ENCODE assay signal across 1 cellular context in genomic region chr3:156106721-156107373, GRCh38.
TF ChIP-seq lines count a peak whose summit lies in the region.

No MANE protein-coding gene starts in this region.

TF ChIP-seq in HCT116, 20 proteins besides CTCF, POLR2A, EP300 and RAD21 (continued from another document):
- TF ChIP-seq ZBTB33 (IDR thresholded peaks at IDR 0.05; ENCODE audit: extremely low read depth, insufficient replicate concordance, low read length) (no peak), EZH2phosphoT487 (IDR thresholded peaks at IDR 0.05; ENCODE audit: borderline replicate concordance) (no peak), EGR1 (IDR thresholded peaks at IDR 0.05; ENCODE audit: low read depth) (no peak), ATF3 (IDR thresholded peaks at IDR 0.05) (no peak), JUND (IDR thresholded peaks at IDR 0.05) (no peak), MAX (IDR thresholded peaks at IDR 0.05) (no peak), TCF7L2 (IDR thresholded peaks at IDR 0.05; ENCODE audit: borderline replicate concordance, extremely low read depth, insufficient read depth, insufficient read length) (no peak), POLR2AphosphoS5 (IDR thresholded peaks at IDR 0.05; ENCODE audit: low read depth, low read length) (no peak)
